Comparison of ENCODE assay signal across 19 cellular contexts in the genomic region with DNA sequence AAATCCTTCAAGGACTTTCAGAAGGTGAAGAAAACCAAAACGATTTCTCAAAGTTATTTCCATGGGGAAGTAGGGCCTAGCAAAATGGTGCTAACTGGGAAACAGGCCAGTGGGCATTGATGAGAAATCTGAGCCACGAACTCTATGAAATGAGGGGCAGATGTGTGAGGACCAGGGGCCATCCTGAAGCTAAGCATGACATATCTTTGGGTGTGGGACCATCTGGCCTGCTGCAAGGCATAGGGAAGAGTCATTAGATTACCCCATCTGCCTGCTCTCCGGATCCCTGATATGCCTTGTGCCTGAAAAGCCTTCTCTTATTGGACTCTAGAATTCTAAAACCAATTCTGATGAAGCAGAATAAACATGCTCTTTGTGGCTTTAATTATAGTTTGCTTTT.
DNase-seq lines count a peak whose midpoint lies in the region; ATAC-seq and TF ChIP-seq lines count a peak whose summit lies in the region.
"Had no signal": no experiment of that assay in that cellular context is flagged by ENCODE, and none has a peak within 500 bp of the region (broad histone marks: within the 10 kb centered on the region; RNA-seq: fewer than 3 reads in every experiment).

No MANE protein-coding gene starts in this region.

- TF ChIP-seq CTCF in WERI-Rb-1 (IDR thresholded peaks at IDR 0.05; ENCODE audit: low read depth, low read length) (no peak), parathyroid adenoma (IDR thresholded peaks at IDR 0.05) (no peak)

- ATAC-seq in HG03354 (IDR thresholded peaks at IDR 0.05; ENCODE audit: poor library complexity, severe bottlenecking, unreplicated experiment), result no peak
- no peak for ATAC-seq in GM21381 (IDR thresholded peaks at IDR 0.05; ENCODE audit: unreplicated experiment)
- ATAC-seq: CD8-positive, alpha-beta T cell; effector memory CD8-positive, alpha-beta T cell; stimulated activated naive CD8-positive, alpha-beta T cell treated with anti-CD3 and anti-CD28 coated beads, Interleukin-15, amount 100 ng/mL, for 72 hours; T-helper 17 cell had no signal

- no peak overlapping the region for H3K4me3 ChIP-seq in WERI-Rb-1 (ENCODE audit: low read depth, low read length)
- no peak overlapping the region for H3K4me3 ChIP-seq in parathyroid adenoma (ENCODE audit: low read depth, low read length)
- H3K4me3 ChIP-seq: colonic mucosa, sigmoid colon, tibial nerve had no signal

- no peak overlapping the region for H3K4me2 ChIP-seq in parathyroid adenoma (ENCODE audit: low read length)
- H3K4me2 ChIP-seq: SK-N-SH had no signal

- H3K4me1 ChIP-seq in parathyroid adenoma, result no peaks in the 10 kb centered on the region
- H3K4me1 ChIP-seq: colonic mucosa had no signal

- no peak overlapping the region for H3K9ac ChIP-seq in parathyroid adenoma
- H3K9ac ChIP-seq: SK-N-SH had no signal

- H3K36me3 ChIP-seq in WERI-Rb-1, result no peaks in the 10 kb centered on the region
- H3K36me3 ChIP-seq in parathyroid adenoma (ENCODE audit: control insufficient read depth, insufficient read depth, low read length), result no peaks in the 10 kb centered on the region
- H3K36me3 ChIP-seq: colonic mucosa, sigmoid colon, tibial nerve had no signal

- no peaks in the 10 kb centered on the region for H3K27me3 ChIP-seq in WERI-Rb-1 (ENCODE audit: insufficient read depth, low read depth, severe bottlenecking)
- H3K27me3 ChIP-seq in parathyroid adenoma (ENCODE audit: control insufficient read depth, insufficient read depth, low read length), result no peaks in the 10 kb centered on the region
- H3K27me3 ChIP-seq: colonic mucosa, sigmoid colon, tibial nerve had no signal

- H3K79me2 ChIP-seq in parathyroid adenoma, result no peaks in the 10 kb centered on the region

- H3K27ac ChIP-seq in WERI-Rb-1 (peak overlapping the region; percentile 42), parathyroid adenoma (no peak overlapping the region)
- H3K27ac ChIP-seq: colonic mucosa, sigmoid colon, tibial nerve had no signal

- peak overlapping the region; percentile 42 for H2AFZ ChIP-seq in parathyroid adenoma

- DNase-seq in DMS 273 treated with DMSO at 0.1 percent for 48 hours (lab: John Stamatoyannopoulos, UW) (peak; percentile 97), NCI-H2171 treated with DMSO at 0.1 percent for 48 hours (lab: John Stamatoyannopoulos, UW) (peak; percentile 96), WERI-Rb-1 (peak; percentile 67)
- no peak for DNase-seq in central memory CD4-positive, alpha-beta T cell
- DNase-seq: activated CD4-positive, alpha-beta T cell treated with anti-CD3 and anti-CD28 coated beads for 4 hours; activated naive CD4-positive, alpha-beta T cell treated with Interleukin-2 at 50 U/mL for 16 hours; activated T-cell treated with anti-CD3 and anti-CD28 coated beads, Interleukin-2, amount 50 U/mL, for 48 hours; CD8-positive, alpha-beta T cell; colonic mucosa; effector memory CD8-positive, alpha-beta T cell; posterior cingulate gyrus; sigmoid colon; SK-N-SH; stimulated activated naive CD8-positive, alpha-beta T cell treated with anti-CD3 and anti-CD28 coated beads, Interleukin-15, amount 100 ng/mL, for 72 hours; T-helper 17 cell had no signal

- no peaks in the 10 kb centered on the region for H3K9me3 ChIP-seq in WERI-Rb-1 (ENCODE audit: severe bottlenecking)
- no peaks in the 10 kb centered on the region for H3K9me3 ChIP-seq in parathyroid adenoma (ENCODE audit: control insufficient read depth, low read length)
- H3K9me3 ChIP-seq: colonic mucosa, sigmoid colon, SK-N-SH, tibial nerve had no signal
